ENCODE assay signal across 8 cellular contexts in genomic region chr4:123587983-123588494, GRCh38.
DNase-seq lines count a peak whose midpoint lies in the region; ATAC-seq and TF ChIP-seq lines count a peak whose summit lies in the region.

No MANE protein-coding gene starts in this region.

- no peak for TF ChIP-seq CTCF in VCaP (conservative IDR thresholded peaks at IDR 0.05)

- peak; percentile 74 for DNase-seq in HPDE6-E6E7 (ENCODE audit: extremely low spot score)
- peak; percentile 68 for DNase-seq in left kidney (ENCODE audit: low read depth, low spot score)
- DNase-seq in activated CD4-positive, CD25-positive, alpha-beta regulatory T cell (lab: John Stamatoyannopoulos, UW), result no peak
- DNase-seq in DMS79 treated with DMSO at 0.1 percent for 48 hours (lab: John Stamatoyannopoulos, UW), result no peak
- DNase-seq in activated CD8-positive, alpha-beta memory T cell treated with anti-CD3 and anti-CD28 coated beads for 24 hours, result no peak
- DNase-seq in D341Med (ENCODE audit: low spot score), result no peak

- peak overlapping the region; percentile 87 for H3K27ac ChIP-seq in VCaP

- peak; percentile 1 for ATAC-seq in GM19351 (IDR thresholded peaks at IDR 0.05; ENCODE audit: unreplicated experiment)

Comparison
In these comparisons a context has a peak if more than half of its experiments do, and no peak if none do; other contexts are left out.
1. DNase-seq: peak in HPDE6-E6E7 (single experiment) and left kidney (single experiment); none in activated CD4-positive, CD25-positive, alpha-beta regulatory T cell (0 of 4), DMS79 treated with DMSO at 0.1 percent for 48 hours (single experiment), activated CD8-positive, alpha-beta memory T cell treated with anti-CD3 and anti-CD28 coated beads for 24 hours (single experiment) and D341Med (single experiment).